In genomic region chr16:81367821-81368220, GRCh38 we compare ENCODE assay signal across 16 cellular contexts. TPM values are rescaled to one million over a fixed set of nuclear protein-coding genes. Genes with fewer than 3 reads are reported as not detected.
A peak's percentile ranks its signal among the peaks of the same experiment; 100 is the strongest.
DNase-seq lines count a peak whose midpoint lies in the region; ATAC-seq and TF ChIP-seq lines count a peak whose summit lies in the region.
"Had no signal": no experiment of that assay in that cellular context is flagged by ENCODE, and none has a peak within 500 bp of the region (broad histone marks: within the 10 kb centered on the region; RNA-seq: fewer than 3 reads in every experiment).

No MANE protein-coding gene starts in this region.

- H2AFZ ChIP-seq in OCI-LY7 (ENCODE audit: low read length) (no peak overlapping the region), trophoblast cell (ENCODE audit: insufficient read depth, low read length, poor library complexity) (no peak overlapping the region)

- peaks cover 0 to 25% (median 6%) of the 10 kb centered on the region in 12 donors for H3K4me1 ChIP-seq in heart left ventricle
- no peaks in the 10 kb centered on the region for H3K4me1 ChIP-seq in right atrium auricular region
- no peaks in the 10 kb centered on the region for H3K4me1 ChIP-seq in OCI-LY7 (ENCODE audit: insufficient read depth, low read length, poor library complexity, severe bottlenecking)
- no peaks in the 10 kb centered on the region for H3K4me1 ChIP-seq in trophoblast cell (ENCODE audit: control insufficient read depth in 1 of 2, insufficient read depth in 2 of 2, low read length in 2 of 2)
- H3K4me1 ChIP-seq in suprapubic skin = peaks cover 3% of the 10 kb centered on the region
- H3K4me1 ChIP-seq: BLaER1 treated with 17β-estradiol and CSF1 and Interleukin-3, amounts not matched to agents 10 nM and 100 nM had no signal

- H3K27me3 ChIP-seq in heart left ventricle = no peaks in the 10 kb centered on the region
- no peaks in the 10 kb centered on the region for H3K27me3 ChIP-seq in right atrium auricular region
- no peaks in the 10 kb centered on the region for H3K27me3 ChIP-seq in trophoblast cell (ENCODE audit: insufficient read depth, low read length)
- H3K27me3 ChIP-seq in suprapubic skin = no peaks in the 10 kb centered on the region
- H3K27me3 ChIP-seq: BLaER1 treated with 17β-estradiol and CSF1 and Interleukin-3, amounts not matched to agents 10 nM and 100 nM had no signal

- intact Hi-C loops in heart left ventricle (cut with DNase I) = loop anchor here in 9 of 10 donors (2.0 to 10.0 kb wide), 8 partner anchors 34 to 507 kb away; no protein-coding TSS in a partner anchor
- intact Hi-C loops in OCI-LY7 (cut with micrococcal nuclease; ENCODE audit: unreplicated experiment) = no loop called here

- DNase-seq in heart left ventricle (no peak), right atrium auricular region (ENCODE audit: low spot score) (no peak), OCI-LY7 (ENCODE audit: low spot score) (no peak), fibroblast of the aortic adventitia (ENCODE audit: low read depth) (peak; percentile 9), trophoblast cell (no peak), AML-193 (lab: John Stamatoyannopoulos, UW) (no peak), suprapubic skin (ENCODE audit: low spot score in 2 of 2) (no peak), NCI-H69 (lab: John Stamatoyannopoulos, UW) (no peak)
- DNase-seq: CD4-positive, CD25-positive, alpha-beta regulatory T cell; DMS53; GF-D8; HCEC 1CT; HFFc6 had no signal

- ATAC-seq in heart left ventricle = peak in 1 of 4 donors; percentile 49

- H3K4me2 ChIP-seq in OCI-LY7 (ENCODE audit: low read length) = no peak overlapping the region
- H3K4me2 ChIP-seq in trophoblast cell (ENCODE audit: low read length) = no peak overlapping the region
- H3K4me2 ChIP-seq: BLaER1 treated with 17β-estradiol and CSF1 and Interleukin-3, amounts not matched to agents 10 nM and 100 nM had no signal

- no peak overlapping the region for H3K14ac ChIP-seq in trophoblast cell (ENCODE audit: low read length)

- no peaks in the 10 kb centered on the region for H3K79me2 ChIP-seq in OCI-LY7 (ENCODE audit: insufficient read depth, low read depth, low read length)
- no peaks in the 10 kb centered on the region for H3K79me2 ChIP-seq in trophoblast cell (ENCODE audit: control insufficient read depth, insufficient read depth, low read length, poor library complexity)

- no peak overlapping the region for H3K9ac ChIP-seq in trophoblast cell (ENCODE audit: low read length)

- TF ChIP-seq POLR2A in heart left ventricle (IDR thresholded peaks at IDR 0.05) (no peak), suprapubic skin (IDR thresholded peaks at IDR 0.05) (no peak)

- H3K9me2 ChIP-seq in OCI-LY7 (ENCODE audit: insufficient read depth, low read length) = no peaks in the 10 kb centered on the region

- no peak overlapping the region for H3K4ac ChIP-seq in trophoblast cell (ENCODE audit: low read depth, low read length)

- no peak overlapping the region for H2AK5ac ChIP-seq in trophoblast cell (ENCODE audit: low read length)

- BruUV-seq in OCI-LY7 (replicated peaks; lab: Mats Ljungman, UMichigan) = TSS peak; percentile 29

- H3K27ac ChIP-seq in heart left ventricle (peak overlapping the region in 8 of 12 donors; percentile 18 to 81 (median 68)), right atrium auricular region (peak overlapping the region in 1 of 2 donors; percentile 22), OCI-LY7 (ENCODE audit: low read depth, low read length, poor library complexity, severe bottlenecking) (no peak overlapping the region), trophoblast cell (ENCODE audit: low read depth, low read length) (no peak overlapping the region), suprapubic skin (no peak overlapping the region)
- H3K27ac ChIP-seq: 22Rv1; BLaER1 treated with 17β-estradiol and CSF1 and Interleukin-3, amounts not matched to agents 10 nM and 100 nM; HL-60 had no signal

- WGBS in heart left ventricle, 4 donors = 64 to 77% (median 70%) methylated on average over 6 of the region's 6 CpGs
- WGBS in trophoblast cell (ENCODE audit: extremely low coverage, insufficient coverage, insufficient read length) = no CpG with 5 or more reads among the region's 6 CpGs
- WGBS in suprapubic skin = 93% methylated on average over 6 of the region's 6 CpGs

- no peak for TF ChIP-seq EP300 in suprapubic skin (IDR thresholded peaks at IDR 0.05)

- no peaks in the 10 kb centered on the region for H4K20me1 ChIP-seq in OCI-LY7 (ENCODE audit: insufficient read depth, low read length)

- no peak overlapping the region for H4K91ac ChIP-seq in trophoblast cell (ENCODE audit: low read depth, low read length)

- CTCF ChIA-PET in OCI-LY7 (lab: Charles Lee; ENCODE audit: unreplicated experiment) = interaction anchor here (1.0 kb wide), 1 partner anchor 355 kb away, joined by 3 read pairs; no protein-coding TSS in a partner anchor

- H4K8ac ChIP-seq in trophoblast cell (ENCODE audit: low read depth, low read length) = no peak overlapping the region

- no peak overlapping the region for H3K23ac ChIP-seq in trophoblast cell (ENCODE audit: low read length)

- H3K9me3 ChIP-seq in heart left ventricle = no peaks in the 10 kb centered on the region
- H3K9me3 ChIP-seq in right atrium auricular region = no peaks in the 10 kb centered on the region
- H3K9me3 ChIP-seq in OCI-LY7 (ENCODE audit: low read length) = no peaks in the 10 kb centered on the region
- H3K9me3 ChIP-seq in trophoblast cell (ENCODE audit: insufficient read depth, low read depth, low read length) = no peaks in the 10 kb centered on the region
- H3K9me3 ChIP-seq in suprapubic skin = no peaks in the 10 kb centered on the region
- H3K9me3 ChIP-seq: BLaER1 treated with 17β-estradiol and CSF1 and Interleukin-3, amounts not matched to agents 10 nM and 100 nM had no signal

- H3K18ac ChIP-seq in trophoblast cell (ENCODE audit: low read length) = no peak overlapping the region

- H2BK12ac ChIP-seq in trophoblast cell (ENCODE audit: low read length) = no peak overlapping the region

- H4K12ac ChIP-seq in trophoblast cell (ENCODE audit: low read depth, low read length) = no peak overlapping the region

- POLR2A ChIA-PET in OCI-LY7 (lab: Charles Lee) = no interaction called here

- H3K36me3 ChIP-seq in heart left ventricle (peaks cover 0 to 91% (median 67%) of the 10 kb centered on the region in 9 donors), right atrium auricular region (peaks cover 42% of the 10 kb centered on the region), OCI-LY7 (ENCODE audit: insufficient read depth, low read length) (peaks cover 27% of the 10 kb centered on the region; the same call in 1 of the 2 replicates), trophoblast cell (ENCODE audit: control insufficient read depth in 1 of 2, insufficient read depth in 2 of 2, low read length in 2 of 2) (peaks cover 18 to 34% of the 10 kb centered on the region in 2 experiments), suprapubic skin (peaks cover 75% of the 10 kb centered on the region)

- no peaks in the 10 kb centered on the region for H3K79me1 ChIP-seq in trophoblast cell (ENCODE audit: low read length)

- no peak overlapping the region for H3K4me3 ChIP-seq in heart left ventricle
- no peak overlapping the region for H3K4me3 ChIP-seq in right atrium auricular region
- H3K4me3 ChIP-seq in OCI-LY7 (ENCODE audit: low read depth, low read length, poor library complexity, severe bottlenecking) = no peak overlapping the region
- H3K4me3 ChIP-seq in fibroblast of the aortic adventitia (ENCODE audit: low read depth, low read length) = no peak overlapping the region
- no peak overlapping the region for H3K4me3 ChIP-seq in trophoblast cell (ENCODE audit: low read depth, low read length)
- H3K4me3 ChIP-seq in suprapubic skin = no peak overlapping the region
- H3K4me3 ChIP-seq: BLaER1 treated with 17β-estradiol and CSF1 and Interleukin-3, amounts not matched to agents 10 nM and 100 nM had no signal

- peak overlapping the region; percentile 17 for H2BK120ac ChIP-seq in trophoblast cell (ENCODE audit: insufficient read depth, low read length, poor library complexity)

- TF ChIP-seq CTCF in heart left ventricle (IDR thresholded peaks at IDR 0.05) (no peak), right atrium auricular region (IDR thresholded peaks at IDR 0.05) (no peak), OCI-LY7 (conservative IDR thresholded peaks at IDR 0.05; ENCODE audit: low read length) (no peak), fibroblast of the aortic adventitia (IDR thresholded peaks at IDR 0.05; ENCODE audit: insufficient read depth, low read length) (no peak), suprapubic skin (IDR thresholded peaks at IDR 0.05) (no peak)

- H2BK5ac ChIP-seq in trophoblast cell (ENCODE audit: low read depth, low read length, poor library complexity) = no peak overlapping the region

RNA-seq across cellular contexts. Expression of gene GAN, which starts 53.1 kb away (rescaled TPM):
- total RNA-seq in heart left ventricle (10 to 100 TPM in 7 of 9 donors, 1 to 10 TPM in 2; 8.7 to 17.7 (median 13.1) TPM), right atrium auricular region (10 to 100 TPM in 1 of 2 donors, 1 to 10 TPM in 1; 8.8 to 10.7 TPM), OCI-LY7 (2022) (10.5 and 14.2 TPM in 2 replicates), fibroblast of the aortic adventitia (ENCODE audit: low replicate concordance) (6.2 and 21.3 TPM in 2 replicates), suprapubic skin (100 to 1,000 TPM in 3 of 4 donors, 10 to 100 TPM in 1; 74.3 to 168 (median 130) TPM)
- polyA plus RNA-seq in heart left ventricle = 1 to 10 TPM; 1.6 to 2.2 TPM
- total RNA-seq in OCI-LY7 (2014; rRNA removed; shearing (Covaris generic)) = 5.1 and 6.2 TPM in 2 replicates
- 13.0 and 13.8 TPM in 2 replicates for polyA plus RNA-seq in trophoblast cell (2013)

Comparison
In these comparisons a context has a peak if more than half of its experiments do, and no peak if none do; other contexts are left out.
1. H3K27ac ChIP-seq: peak in heart left ventricle (8 of 12); none in OCI-LY7 (single experiment), trophoblast cell (single experiment) and suprapubic skin (single experiment).